Comparison of ENCODE assay signal across 9 cellular contexts in genomic region chr9:36855443-36856315, GRCh38.
DNase-seq lines count a peak whose midpoint lies in the region; ATAC-seq and TF ChIP-seq lines count a peak whose summit lies in the region.
"Had no signal": no experiment of that assay in that cellular context is flagged by ENCODE, and none has a peak within 500 bp of the region (broad histone marks: within the 10 kb centered on the region; RNA-seq: fewer than 3 reads in every experiment).

No MANE protein-coding gene starts in this region.

- no peaks in the 10 kb centered on the region for H3K9me3 Mint-ChIP-seq in activated naive CD4-positive, alpha-beta T cell treated with anti-CD3 and anti-CD28 coated beads, Interleukin-2, amount 10 ng/mL, durations not matched to agents 7 days and 5 days
- H3K9me3 Mint-ChIP-seq: activated naive CD4-positive, alpha-beta T cell treated with anti-CD3 and anti-CD28 coated beads, Interleukin-2, amount 50 U/mL, for 24 hours had no signal

- H3K27me3 Mint-ChIP-seq in activated naive CD4-positive, alpha-beta T cell treated with anti-CD3 and anti-CD28 coated beads, Interleukin-2, amount 10 ng/mL, durations not matched to agents 7 days and 5 days: peaks cover 25% of the 10 kb centered on the region
- H3K27me3 Mint-ChIP-seq: activated naive CD4-positive, alpha-beta T cell treated with anti-CD3 and anti-CD28 coated beads, Interleukin-2, amount 50 U/mL, for 24 hours had no signal

- H3K4me1 Mint-ChIP-seq in activated naive CD4-positive, alpha-beta T cell treated with anti-CD3 and anti-CD28 coated beads, Interleukin-2, amount 10 ng/mL, durations not matched to agents 7 days and 5 days: peaks cover 10% of the 10 kb centered on the region

- TF ChIP-seq CTCF in breast epithelium (IDR thresholded peaks at IDR 0.05): no peak
- peak; percentile 25 for TF ChIP-seq CTCF in osteoblast (IDR thresholded peaks at IDR 0.05; ENCODE audit: extremely low read depth, low read depth, low read length)

- H3K4me3 Mint-ChIP-seq in activated naive CD4-positive, alpha-beta T cell treated with anti-CD3 and anti-CD28 coated beads, Interleukin-2, amount 10 ng/mL, durations not matched to agents 7 days and 5 days: no peak overlapping the region
- H3K4me3 Mint-ChIP-seq: activated naive CD4-positive, alpha-beta T cell treated with anti-CD3 and anti-CD28 coated beads, Interleukin-2, amount 50 U/mL, for 24 hours had no signal

- H3K36me3 ChIP-seq in breast epithelium (no peaks in the 10 kb centered on the region), MG63 (no peaks in the 10 kb centered on the region), osteoblast (ENCODE audit: insufficient read depth, low read length) (no peaks in the 10 kb centered on the region)

- no peak overlapping the region for H3K4me2 ChIP-seq in osteoblast (ENCODE audit: insufficient read depth, low read length)

- CTCF ChIA-PET in activated naive CD4-positive, alpha-beta T cell treated with anti-CD3 and anti-CD28 coated beads, Interleukin-2, amount 10 ng/mL, durations not matched to agents 7 days and 5 days (lab: Charles Lee): interaction anchor here (1.0 to 1.1 kb wide), 2 partner anchors 10 to 115 kb away, joined by 3 read pairs; no protein-coding TSS in a partner anchor

- no peaks in the 10 kb centered on the region for H3K9me3 ChIP-seq in breast epithelium
- H3K9me3 ChIP-seq in MG63: no peaks in the 10 kb centered on the region
- no peaks in the 10 kb centered on the region for H3K9me3 ChIP-seq in osteoblast (ENCODE audit: low read depth, low read length)

- H3K79me2 ChIP-seq in osteoblast (ENCODE audit: insufficient read depth, low read length): no peaks in the 10 kb centered on the region

- DNase-seq in T47D (ENCODE audit: low read depth in 1 of 2, low spot score in 1 of 2) (peak; percentile 26 to 55), breast epithelium (ENCODE audit: low spot score in 2 of 2) (no peak), MG63 (peak; percentile 42), osteoblast (ENCODE audit: insufficient read length, low spot score, missing footprints) (no peak), sciatic nerve (ENCODE audit: low spot score) (no peak)
- DNase-seq in activated naive CD4-positive, alpha-beta T cell treated with anti-CD3 and anti-CD28 coated beads, Interleukin-2, amount 10 ng/mL, durations not matched to agents 7 days and 5 days: peak; percentile 64

- H3K27ac ChIP-seq in breast epithelium: no peak overlapping the region
- H3K27ac ChIP-seq in osteoblast (ENCODE audit: low read depth, low read length): no peak overlapping the region

- H3K27ac Mint-ChIP-seq in activated naive CD4-positive, alpha-beta T cell treated with anti-CD3 and anti-CD28 coated beads, Interleukin-2, amount 10 ng/mL, durations not matched to agents 7 days and 5 days: no peak overlapping the region
- H3K27ac Mint-ChIP-seq: activated naive CD4-positive, alpha-beta T cell treated with anti-CD3 and anti-CD28 coated beads, Interleukin-2, amount 50 U/mL, for 24 hours had no signal

- no peaks in the 10 kb centered on the region for H4K20me1 ChIP-seq in osteoblast (ENCODE audit: insufficient read depth, low read length)

- ATAC-seq in HG03460 (IDR thresholded peaks at IDR 0.05; ENCODE audit: unreplicated experiment) (no peak), HG03280 (IDR thresholded peaks at IDR 0.05; ENCODE audit: unreplicated experiment) (no peak), sciatic nerve (no peak)

- no peaks in the 10 kb centered on the region for H3K36me3 Mint-ChIP-seq in activated naive CD4-positive, alpha-beta T cell treated with anti-CD3 and anti-CD28 coated beads, Interleukin-2, amount 10 ng/mL, durations not matched to agents 7 days and 5 days
- H3K36me3 Mint-ChIP-seq: activated naive CD4-positive, alpha-beta T cell treated with anti-CD3 and anti-CD28 coated beads, Interleukin-2, amount 50 U/mL, for 24 hours had no signal

- intact Hi-C loops in breast epithelium (cut with DNase I; ENCODE audit: low total_unique reads) (no loop called here), sciatic nerve (cut with DNase I) (no loop called here)

- in situ Hi-C loops in T47D (cut with HindIII; ENCODE audit: low pct_unique_long_range_greater_than_20kb, low sequenced_read_pairs): no loop called here

- no peak for TF ChIP-seq POLR2A in breast epithelium (IDR thresholded peaks at IDR 0.05)

- H3K4me1 ChIP-seq in breast epithelium (no peaks in the 10 kb centered on the region), osteoblast (ENCODE audit: insufficient read depth, low read length) (no peaks in the 10 kb centered on the region)

- H3K4me3 ChIP-seq in breast epithelium: no peak overlapping the region
- H3K4me3 ChIP-seq in MG63: no peak overlapping the region
- no peak overlapping the region for H3K4me3 ChIP-seq in osteoblast (ENCODE audit: insufficient read depth, low read length)

- H3K27me3 ChIP-seq in breast epithelium (peaks cover 0 to 3% of the 10 kb centered on the region in 2 donors), MG63 (peaks cover 6% of the 10 kb centered on the region), osteoblast (ENCODE audit: insufficient read depth, low read length) (peaks cover 43% of the 10 kb centered on the region)

- H2AFZ ChIP-seq in osteoblast (ENCODE audit: low read length): no peak overlapping the region

Comparison
In these comparisons a context has a peak if more than half of its experiments do, and no peak if none do; other contexts are left out.
1. DNase-seq: peak in T47D (2 of 2), MG63 (single experiment) and activated naive CD4-positive, alpha-beta T cell treated with anti-CD3 and anti-CD28 coated beads, Interleukin-2, amount 10 ng/mL, durations not matched to agents 7 days and 5 days (single experiment); none in breast epithelium (0 of 2), osteoblast (single experiment) and sciatic nerve (single experiment).